In genomic region chr2:216604458-216604857, GRCh38 we compare ENCODE assay signal across 1 cellular context.
TF ChIP-seq lines count a peak whose summit lies in the region.

No MANE protein-coding gene starts in this region.

TF ChIP-seq in H1, 55 proteins besides CTCF, POLR2A, EP300 and RAD21:
- TF ChIP-seq YY1 (IDR thresholded peaks at IDR 0.05; ENCODE audit: low read depth, low read length) (no peak), POLR2AphosphoS5 (IDR thresholded peaks at IDR 0.05; ENCODE audit: low read depth, low read length) (no peak), RBBP5 (IDR thresholded peaks at IDR 0.05; ENCODE audit: borderline replicate concordance, low read depth, low read length) (no peak), NANOG (IDR thresholded peaks at IDR 0.05; ENCODE audit: insufficient read depth, low read depth, low read length, poor library complexity, severe bottlenecking) (no peak), CBX5 (IDR thresholded peaks at IDR 0.05; ENCODE audit: low read depth, low read length) (no peak), SUZ12 (IDR thresholded peaks at IDR 0.05; ENCODE audit: low read length) (no peak), JUN (IDR thresholded peaks at IDR 0.05; ENCODE audit: low read depth, low read length) (no peak), CREB1 (IDR thresholded peaks at IDR 0.05) (no peak), SIRT6 (IDR thresholded peaks at IDR 0.05; ENCODE audit: low read length) (no peak), KDM5A (IDR thresholded peaks at IDR 0.05; ENCODE audit: low read length) (no peak), SP1 (IDR thresholded peaks at IDR 0.05; ENCODE audit: low read depth, low read length) (no peak), SP4 (IDR thresholded peaks at IDR 0.05; ENCODE audit: low read length) (no peak), ATF2 (IDR thresholded peaks at IDR 0.05; ENCODE audit: low read length) (no peak), RFX5 (IDR thresholded peaks at IDR 0.05; ENCODE audit: borderline replicate concordance, low read depth, low read length) (no peak)
- TF ChIP-seq, protein P1, sequence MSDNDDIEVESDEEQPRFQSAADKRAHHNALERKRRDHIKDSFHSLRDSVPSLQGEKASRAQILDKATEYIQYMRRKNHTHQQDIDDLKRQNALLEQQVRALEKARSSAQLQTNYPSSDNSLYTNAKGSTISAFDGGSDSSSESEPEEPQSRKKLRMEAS (IDR thresholded peaks at IDR 0.05), result no peak
